13 cellular contexts compared by ENCODE assay signal in genomic region chr9:84397822-84398221, GRCh38. TPM values are rescaled to one million over a fixed set of nuclear protein-coding genes. Genes with fewer than 3 reads are reported as not detected.
DNase-seq lines count a peak whose midpoint lies in the region; FAIRE-seq and TF ChIP-seq lines count a peak whose summit lies in the region.
"Had no signal": no experiment of that assay in that cellular context is flagged by ENCODE, and none has a peak within 500 bp of the region (broad histone marks: within the 10 kb centered on the region; RNA-seq: fewer than 3 reads in every experiment).

No MANE protein-coding gene starts in this region.

- H2BK120ac ChIP-seq in H1 (replicated peaks; ENCODE audit: low read depth, low read length) (no peak overlapping the region), neuronal stem cell (ENCODE audit: low read depth, low read length) (no peak overlapping the region)

- H3K4me3 ChIP-seq in MM.1S (ENCODE audit: low read length) (no peak overlapping the region), H1 (ENCODE audit: extremely low read depth in 1 of 4, insufficient read depth in 2 of 4, low read depth in 3 of 4, low read length in 4 of 4) (no peak overlapping the region), neuronal stem cell (ENCODE audit: low read length in 2 of 2) (no peak overlapping the region), colonic mucosa (no peak overlapping the region)
- H3K4me3 ChIP-seq: body of pancreas, tibial nerve had no signal

- no peak overlapping the region for H2BK5ac ChIP-seq in H1 (ENCODE audit: low read depth, low read length)
- no peak overlapping the region for H2BK5ac ChIP-seq in neuronal stem cell (ENCODE audit: low read length)

- no peak for TF ChIP-seq RAD21 in H1 (IDR thresholded peaks at IDR 0.05 in 1 of 2, conservative IDR thresholded peaks at IDR 0.05 in 1 of 2; ENCODE audit: low read depth in 2 of 2, low read length in 2 of 2)

- DNase-seq in GM04503 (ENCODE audit: low read depth) (peak; percentile 30), MM.1S (no peak), H1 (ENCODE audit: low read depth in 1 of 2, low spot score in 2 of 2) (no peak), neuronal stem cell (ENCODE audit: low spot score) (no peak), colonic mucosa (no peak), CD14-positive monocyte (ENCODE audit: low spot score) (no peak)
- DNase-seq in stimulated activated naive CD4-positive, alpha-beta T cell treated with Interleukin-2 at 50 U/mL for 16 hours (lab: John Stamatoyannopoulos, UW) = no peak
- DNase-seq in activated naive CD4-positive, alpha-beta T cell treated with anti-CD3 and anti-CD28 coated beads, Interleukin-2, amount 10 ng/mL, durations not matched to agents 7 days and 5 days = no peak

- no peak overlapping the region for H3K4me3 Mint-ChIP-seq in activated naive CD4-positive, alpha-beta T cell treated with anti-CD3 and anti-CD28 coated beads, Interleukin-2, amount 10 ng/mL, durations not matched to agents 7 days and 5 days
- no peak overlapping the region for H3K4me3 Mint-ChIP-seq in CD14-positive monocyte

- TF ChIP-seq CTCF in MM.1S (IDR thresholded peaks at IDR 0.05; ENCODE audit: low read length) (no peak), H1 (IDR thresholded peaks at IDR 0.05; ENCODE audit: control extremely low read depth in 1 of 3, insufficient read depth in 1 of 3, low read depth in 1 of 3, low read length in 3 of 3) (no peak), colonic mucosa (IDR thresholded peaks at IDR 0.05) (no peak), CD14-positive monocyte (IDR thresholded peaks at IDR 0.05) (no peak)

- intact Hi-C loops in colonic mucosa (cut with DNase I) (loop anchor here (5.0 to 10.0 kb wide), 4 partner anchors 557 to 1214 kb away; no protein-coding TSS in a partner anchor), CD14-positive monocyte (cut with micrococcal nuclease) (loop anchor here in 1 of 2 donors (10.0 kb wide), 2 partner anchors 1027 to 1207 kb away; no protein-coding TSS in a partner anchor)

- H2BK12ac ChIP-seq in H1 (ENCODE audit: low read depth, low read length) (no peak overlapping the region), neuronal stem cell (ENCODE audit: low read length) (no peak overlapping the region)

- no peak overlapping the region for H3K9ac ChIP-seq in MM.1S (ENCODE audit: low read length)
- H3K9ac ChIP-seq in H1 (replicated peaks in 1 of 4; ENCODE audit: extremely low read depth in 1 of 4, low read depth in 3 of 4, low read length in 3 of 4) = no peak overlapping the region
- H3K9ac ChIP-seq in neuronal stem cell (ENCODE audit: low read depth, low read length, poor library complexity) = no peak overlapping the region
- no peak overlapping the region for H3K9ac ChIP-seq in colonic mucosa (ENCODE audit: low read depth in 2 of 2, low read length in 2 of 2)

- H3K4ac ChIP-seq in H1 (replicated peaks; ENCODE audit: insufficient read length, low read depth, low read length) = no peak overlapping the region
- H3K4ac ChIP-seq in neuronal stem cell (ENCODE audit: low read length) = no peak overlapping the region

- H3K23ac ChIP-seq in H1 (ENCODE audit: insufficient read length) (no peak overlapping the region), neuronal stem cell (ENCODE audit: low read depth, low read length, poor library complexity) (no peak overlapping the region)

- CTCF ChIA-PET in H1 (lab: Charles Lee; ENCODE audit: partially characterized antibody) = interaction anchor here (0.7 to 6.2 kb wide), 20 partner anchors 9 to 1212 kb away, joined by 3 to 29 read pairs (median 5); no protein-coding TSS in a partner anchor
- CTCF ChIA-PET in activated naive CD4-positive, alpha-beta T cell treated with anti-CD3 and anti-CD28 coated beads, Interleukin-2, amount 10 ng/mL, durations not matched to agents 7 days and 5 days (lab: Charles Lee) = interaction anchor here (0.7 to 1.6 kb wide), 11 partner anchors 9 to 1212 kb away, joined by 3 to 7 read pairs (median 3); no protein-coding TSS in a partner anchor

- H3K14ac ChIP-seq in H1 (ENCODE audit: insufficient read length) (no peak overlapping the region), neuronal stem cell (ENCODE audit: low read length) (no peak overlapping the region)

- no peaks in the 10 kb centered on the region for H4K20me1 ChIP-seq in MM.1S (ENCODE audit: insufficient read depth, low read length)
- H4K20me1 ChIP-seq in H1 (replicated peaks in 1 of 2; ENCODE audit: control insufficient read depth in 1 of 2, insufficient read depth in 2 of 2, low read length in 2 of 2) = peaks cover 0 to 2% of the 10 kb centered on the region in 2 experiments

- H2AK5ac ChIP-seq in H1 (ENCODE audit: low read depth, low read length) (no peak overlapping the region), neuronal stem cell (ENCODE audit: low read depth, low read length) (no peak overlapping the region)

- no peaks in the 10 kb centered on the region for H3K23me2 ChIP-seq in H1 (ENCODE audit: low read depth, low read length)

- H3K18ac ChIP-seq in H1 (ENCODE audit: extremely low read depth, low read length) (no peak overlapping the region), neuronal stem cell (ENCODE audit: low read length) (no peak overlapping the region)

- H3K79me2 ChIP-seq in MM.1S (ENCODE audit: low read length) = no peaks in the 10 kb centered on the region
- H3K79me2 ChIP-seq in H1 (ENCODE audit: control insufficient read depth in 1 of 2, insufficient read depth in 2 of 2, low read length in 2 of 2) = no peaks in the 10 kb centered on the region

- no peak for FAIRE-seq in H1 (lab: Jason Lieb, UNC)
- FAIRE-seq: D721Med, TTC549 had no signal

- H2BK20ac ChIP-seq in H1 (ENCODE audit: low read length) = no peak overlapping the region

- H3K56ac ChIP-seq in H1 (replicated peaks; ENCODE audit: insufficient read length, low read depth, low read length) = no peak overlapping the region

- H3K9me3 ChIP-seq in MM.1S (replicated peaks; ENCODE audit: insufficient read depth, low read length) (no peaks in the 10 kb centered on the region), H1 (ENCODE audit: insufficient read depth in 2 of 2, low read depth in 1 of 2, low read length in 1 of 2) (peaks cover 5 to 7% of the 10 kb centered on the region in 2 experiments; a peak in 3 of 4 replicates), neuronal stem cell (replicated peaks in 1 of 2; ENCODE audit: control insufficient read depth in 2 of 2, insufficient read depth in 1 of 2, low read depth in 1 of 2, low read length in 2 of 2) (peaks cover 0 to 4% of the 10 kb centered on the region in 2 donors), colonic mucosa (no peaks in the 10 kb centered on the region)
- H3K9me3 ChIP-seq: body of pancreas, tibial nerve had no signal

- no peaks in the 10 kb centered on the region for H3K79me1 ChIP-seq in H1 (ENCODE audit: low read depth, low read length)
- no peaks in the 10 kb centered on the region for H3K79me1 ChIP-seq in neuronal stem cell (ENCODE audit: low read depth, low read length)

- POLR2A ChIA-PET in H1 (lab: Charles Lee; ENCODE audit: partially characterized antibody) = no interaction called here

- no peak for TF ChIP-seq EP300 in H1 (IDR thresholded peaks at IDR 0.05; ENCODE audit: borderline replicate concordance in 1 of 2, low read depth in 2 of 2, low read length in 2 of 2)

- H3K4me1 ChIP-seq in MM.1S (ENCODE audit: low read length) = no peaks in the 10 kb centered on the region
- no peaks in the 10 kb centered on the region for H3K4me1 ChIP-seq in H1 (replicated peaks in 1 of 4; ENCODE audit: control insufficient read depth in 3 of 4, insufficient read depth in 4 of 4, low read length in 3 of 4)
- H3K4me1 ChIP-seq in neuronal stem cell (ENCODE audit: control insufficient read depth in 2 of 2, insufficient read depth in 1 of 2, low read depth in 1 of 2, low read length in 2 of 2) = peaks cover 0 to 3% of the 10 kb centered on the region in 2 donors
- H3K4me1 ChIP-seq in colonic mucosa = no peaks in the 10 kb centered on the region
- H3K4me1 ChIP-seq: body of pancreas had no signal

- H3K4me2 ChIP-seq in MM.1S (ENCODE audit: low read depth, low read length) = no peak overlapping the region
- H3K4me2 ChIP-seq in H1 (ENCODE audit: insufficient read depth in 1 of 2, low read depth in 2 of 2, low read length in 2 of 2) = no peak overlapping the region
- H3K4me2 ChIP-seq in neuronal stem cell (ENCODE audit: insufficient read depth, low read length, poor library complexity, severe bottlenecking) = no peak overlapping the region

- H3F3A ChIP-seq in MM.1S (ENCODE audit: insufficient read depth, low read length) = no peaks in the 10 kb centered on the region

- H3K27ac ChIP-seq in MM.1S (ENCODE audit: low read length) (no peak overlapping the region), H1 (ENCODE audit: low read depth, low read length) (no peak overlapping the region), neuronal stem cell (replicated peaks; ENCODE audit: low read length) (no peak overlapping the region), colonic mucosa (no peak overlapping the region)
- H3K27ac ChIP-seq: body of pancreas, tibial nerve had no signal

- no peaks in the 10 kb centered on the region for H3K4me1 Mint-ChIP-seq in activated naive CD4-positive, alpha-beta T cell treated with anti-CD3 and anti-CD28 coated beads, Interleukin-2, amount 10 ng/mL, durations not matched to agents 7 days and 5 days
- peaks cover 14% of the 10 kb centered on the region for H3K4me1 Mint-ChIP-seq in CD14-positive monocyte

- H2BK15ac ChIP-seq in H1 (ENCODE audit: low read length) (no peak overlapping the region), neuronal stem cell (ENCODE audit: low read length) (no peak overlapping the region)

- H4K8ac ChIP-seq in H1 (ENCODE audit: extremely low read depth, insufficient read depth, low read length) = no peak overlapping the region
- H4K8ac ChIP-seq in neuronal stem cell (ENCODE audit: low read depth, low read length) = no peak overlapping the region

- H3K36me3 Mint-ChIP-seq in activated naive CD4-positive, alpha-beta T cell treated with anti-CD3 and anti-CD28 coated beads, Interleukin-2, amount 10 ng/mL, durations not matched to agents 7 days and 5 days = no peaks in the 10 kb centered on the region
- H3K36me3 Mint-ChIP-seq in CD14-positive monocyte = no peaks in the 10 kb centered on the region

- H2AFZ ChIP-seq in MM.1S (ENCODE audit: low read length) (peak overlapping the region; percentile 6), H1 (ENCODE audit: low read length) (no peak overlapping the region; the same call in 1 of the 2 replicates), neuronal stem cell (ENCODE audit: low read length) (peak overlapping the region; percentile 78)

- no peaks in the 10 kb centered on the region for H3K27me3 Mint-ChIP-seq in activated naive CD4-positive, alpha-beta T cell treated with anti-CD3 and anti-CD28 coated beads, Interleukin-2, amount 10 ng/mL, durations not matched to agents 7 days and 5 days
- peaks cover 0 to 4% (median 3%) of the 10 kb centered on the region in 3 donors for H3K27me3 Mint-ChIP-seq in CD14-positive monocyte (ENCODE audit: low read depth in 3 of 3)
- H3K27me3 Mint-ChIP-seq: progenitor cell of endocrine pancreas had no signal

- no peaks in the 10 kb centered on the region for H3K9me3 Mint-ChIP-seq in activated naive CD4-positive, alpha-beta T cell treated with anti-CD3 and anti-CD28 coated beads, Interleukin-2, amount 10 ng/mL, durations not matched to agents 7 days and 5 days
- peaks cover 1 to 10% (median 4%) of the 10 kb centered on the region in 7 donors for H3K9me3 Mint-ChIP-seq in CD14-positive monocyte

- H3K27ac Mint-ChIP-seq in activated naive CD4-positive, alpha-beta T cell treated with anti-CD3 and anti-CD28 coated beads, Interleukin-2, amount 10 ng/mL, durations not matched to agents 7 days and 5 days = no peak overlapping the region
- H3K27ac Mint-ChIP-seq in CD14-positive monocyte = no peak overlapping the region
- H3K27ac Mint-ChIP-seq: progenitor cell of endocrine pancreas had no signal

- WGBS in H1 (ENCODE audit: extremely low coverage in 1 of 2, insufficient coverage in 1 of 2, insufficient read length in 1 of 2, insufficient replicate concordance in 2 of 2, low coverage in 1 of 2, low lambda C conversion rate in 2 of 2, missing lambda C conversion rate in 1 of 2), 2 experiments = 92% methylated on average over 8 of the region's 8 CpGs; no CpG with 5 or more reads in 1 of the 2 experiments
- WGBS in neuronal stem cell (ENCODE audit: extremely low coverage in 2 of 2, insufficient read length in 2 of 2, insufficient replicate concordance in 1 of 2), 2 donors = no CpG with 5 or more reads among the region's 8 CpGs

- no peaks in the 10 kb centered on the region for H3K9me2 ChIP-seq in MM.1S (replicated peaks; ENCODE audit: insufficient read depth, low read length)

- H3K27me3 ChIP-seq in MM.1S (replicated peaks; ENCODE audit: insufficient read depth, low read length) = no peaks in the 10 kb centered on the region
- H3K27me3 ChIP-seq in H1 (replicated peaks in 1 of 4; ENCODE audit: control insufficient read depth in 3 of 4, extremely low read depth in 1 of 4, insufficient read depth in 3 of 4, low read length in 3 of 4) = no peaks in the 10 kb centered on the region
- H3K27me3 ChIP-seq in neuronal stem cell (ENCODE audit: control insufficient read depth in 3 of 3, insufficient read depth in 3 of 3, low read depth in 1 of 3, low read length in 3 of 3) = no peaks in the 10 kb centered on the region
- H3K27me3 ChIP-seq in colonic mucosa = no peaks in the 10 kb centered on the region
- H3K27me3 ChIP-seq: body of pancreas had no signal

- no peaks in the 10 kb centered on the region for H3K36me3 ChIP-seq in MM.1S (replicated peaks; ENCODE audit: insufficient read depth, low read length)
- H3K36me3 ChIP-seq in H1 (ENCODE audit: control insufficient read depth in 2 of 4, insufficient read depth in 4 of 4, low read length in 3 of 4) = no peaks in the 10 kb centered on the region
- H3K36me3 ChIP-seq in neuronal stem cell (replicated peaks in 1 of 2; ENCODE audit: control insufficient read depth in 2 of 2, insufficient read depth in 2 of 2, low read length in 2 of 2) = peaks cover 0 to 2% of the 10 kb centered on the region in 2 donors
- H3K36me3 ChIP-seq in colonic mucosa = no peaks in the 10 kb centered on the region
- H3K36me3 ChIP-seq: tibial nerve had no signal

- H4K91ac ChIP-seq in H1 (replicated peaks; ENCODE audit: insufficient read length, low read length) (no peak overlapping the region), neuronal stem cell (ENCODE audit: low read depth, low read length, poor library complexity) (no peak overlapping the region)

- no peak for TF ChIP-seq POLR2A in H1 (IDR thresholded peaks at IDR 0.05; ENCODE audit: control extremely low read depth in 1 of 2, low read depth in 2 of 2, low read length in 2 of 2)

- no peak overlapping the region for H4K5ac ChIP-seq in H1 (ENCODE audit: insufficient read length, low read depth, low read length)

RNA-seq across cellular contexts. Expression of gene SLC28A3, which starts 57.3 kb away (rescaled TPM):
- total RNA-seq in H1 (2021; fragmentation: NEBNext Ultra II Directional; extraction: Animal tissue kit (Norgen Biotek cat#: 25700)) = not detected in 2 replicates
- 0.02 TPM in 1 of 2 replicates, not detected in the other for polyA plus RNA-seq in H1 (2011; rRNA removed)
- 0.01 TPM for polyA plus RNA-seq in H1 (2011; cell fraction: cytosol; rRNA removed)
- polyA plus RNA-seq in H1 (2011; cell fraction: nucleus; rRNA removed) = not detected
- polyA plus RNA-seq in H1 (2012, experiment 1 of 2) = not detected in 4 replicates
- polyA plus RNA-seq in H1 (2012, experiment 2 of 2) = not detected
- polyA plus RNA-seq in H1 (2013, experiment 1 of 2) = 0.02 TPM
- polyA plus RNA-seq in H1 (2013, experiment 2 of 2) = 0.02 TPM
- not detected in 2 replicates for polyA minus RNA-seq in H1 (2011; rRNA and poly(A)+ RNA removed)
- not detected for polyA minus RNA-seq in H1 (2011; cell fraction: cytosol; rRNA and poly(A)+ RNA removed)
- not detected for polyA minus RNA-seq in H1 (2011; cell fraction: nucleus; rRNA and poly(A)+ RNA removed)
- polyA plus RNA-seq in neuronal stem cell (2013, experiment 1 of 2) = 0.01 TPM
- polyA plus RNA-seq in neuronal stem cell (2013, experiment 2 of 2) = 0.01 TPM
- 1 to 10 TPM; 2.9 to 4.7 TPM for total RNA-seq in colonic mucosa
- not detected for polyA plus RNA-seq in CD14-positive monocyte
